In genomic region chr6:43706788-43707187, GRCh38 we compare ENCODE assay signal across 12 cellular contexts. TPM values are rescaled to one million over a fixed set of nuclear protein-coding genes. Genes with fewer than 3 reads are reported as not detected.
DNase-seq lines count a peak whose midpoint lies in the region; ATAC-seq, FAIRE-seq and TF ChIP-seq lines count a peak whose summit lies in the region.
"Had no signal": no experiment of that assay in that cellular context is flagged by ENCODE, and none has a peak within 500 bp of the region (broad histone marks: within the 10 kb centered on the region; RNA-seq: fewer than 3 reads in every experiment).

No MANE protein-coding gene starts in this region.

- H3K4me3 Mint-ChIP-seq in activated CD8-positive, alpha-beta T cell treated with anti-CD3 and anti-CD28 coated beads, Interleukin-2, amount 10 ng/mL, durations not matched to agents 7 days and 5 days = no peak overlapping the region

- peaks cover 0 to 55% of the 10 kb centered on the region in 2 donors for H3K4me1 ChIP-seq in right atrium auricular region
- peaks cover 16 to 64% (median 42%) of the 10 kb centered on the region in 4 donors for H3K4me1 ChIP-seq in transverse colon
- peaks cover 5 to 19% (median 14%) of the 10 kb centered on the region in 3 donors for H3K4me1 ChIP-seq in pancreas

- H3K9me3 ChIP-seq in right atrium auricular region = no peaks in the 10 kb centered on the region
- H3K9me3 ChIP-seq in transverse colon = no peaks in the 10 kb centered on the region
- H3K9me3 ChIP-seq in pancreas = no peaks in the 10 kb centered on the region

- no peaks in the 10 kb centered on the region for H3K36me3 Mint-ChIP-seq in activated CD8-positive, alpha-beta T cell treated with anti-CD3 and anti-CD28 coated beads, Interleukin-2, amount 10 ng/mL, durations not matched to agents 7 days and 5 days (ENCODE audit: low read depth)

- FAIRE-seq in pancreas (lab: Jason Lieb, UNC) = no peak

- TF ChIP-seq CTCF in right atrium auricular region (IDR thresholded peaks at IDR 0.05) (no peak), transverse colon (IDR thresholded peaks at IDR 0.05) (no peak), pancreas (IDR thresholded peaks at IDR 0.05) (no peak)

- POLR2A ChIA-PET in activated CD8-positive, alpha-beta T cell treated with anti-CD3 and anti-CD28 coated beads, Interleukin-2, amount 10 ng/mL, durations not matched to agents 7 days and 5 days (lab: Charles Lee) = interaction anchor here (1.2 kb wide), 1 partner anchor 13 kb away, joined by 3 read pairs; no protein-coding TSS in a partner anchor

- no peak overlapping the region for H3K4me3 ChIP-seq in right atrium auricular region
- H3K4me3 ChIP-seq in transverse colon = no peak overlapping the region
- no peak overlapping the region for H3K4me3 ChIP-seq in pancreas
- H3K4me3 ChIP-seq: HAP-1 had no signal

- H3K4me1 Mint-ChIP-seq in activated CD8-positive, alpha-beta T cell treated with anti-CD3 and anti-CD28 coated beads, Interleukin-2, amount 10 ng/mL, durations not matched to agents 7 days and 5 days (ENCODE audit: low read depth) = peaks cover 22% of the 10 kb centered on the region

- peak overlapping the region; percentile 19 to 35 for H3K27ac ChIP-seq in right atrium auricular region
- peak overlapping the region; percentile 72 to 84 (median 80) for H3K27ac ChIP-seq in transverse colon
- no peak overlapping the region for H3K27ac ChIP-seq in pancreas

- in situ Hi-C loops in transverse colon (cut with MboI; ENCODE audit: low pct_ligation_motif_present in 1 of 4, low pct_unique_long_range_greater_than_20kb in 1 of 4, low sequenced_read_pairs in 3 of 4) = no loop called here

- intact Hi-C loops in cardiac septum (cut with DNase I) = no loop called here
- intact Hi-C loops in left ventricle myocardium superior (cut with micrococcal nuclease) = no loop called here
- intact Hi-C loops in transverse colon (cut with DNase I; ENCODE audit: low total_unique reads) = no loop called here
- intact Hi-C loops in pancreas (cut with DNase I) = no loop called here

- TF ChIP-seq EP300 in transverse colon (IDR thresholded peaks at IDR 0.05; ENCODE audit: low read depth) = no peak

- H3K36me3 ChIP-seq in right atrium auricular region (no peaks in the 10 kb centered on the region), transverse colon (no peaks in the 10 kb centered on the region), pancreas (no peaks in the 10 kb centered on the region)
- H3K36me3 ChIP-seq: HAP-1 had no signal

- H3K9me3 Mint-ChIP-seq in activated CD8-positive, alpha-beta T cell treated with anti-CD3 and anti-CD28 coated beads, Interleukin-2, amount 10 ng/mL, durations not matched to agents 7 days and 5 days (ENCODE audit: insufficient read depth) = no peaks in the 10 kb centered on the region

- H3K27me3 Mint-ChIP-seq in activated CD8-positive, alpha-beta T cell treated with anti-CD3 and anti-CD28 coated beads, Interleukin-2, amount 10 ng/mL, durations not matched to agents 7 days and 5 days (ENCODE audit: low read depth) = peaks cover 35% of the 10 kb centered on the region

- DNase-seq in cardiac septum (ENCODE audit: low spot score) (peak; percentile 46), left ventricle myocardium superior (no peak), right atrium auricular region (ENCODE audit: low spot score) (no peak), transverse colon (no peak), COLO668 (lab: John Stamatoyannopoulos, UW; ENCODE audit: unreplicated experiment) (no peak), pancreas (no peak)
- DNase-seq in activated CD8-positive, alpha-beta T cell treated with anti-CD3 and anti-CD28 coated beads, Interleukin-2, amount 10 ng/mL, durations not matched to agents 7 days and 5 days = no peak
- DNase-seq: DMS79, NCI-H1105 treated with DMSO at 0.1 percent for 48 hours, NCI-H446 treated with DMSO at 0.1 percent for 48 hours had no signal

- CTCF ChIA-PET in activated CD8-positive, alpha-beta T cell treated with anti-CD3 and anti-CD28 coated beads, Interleukin-2, amount 10 ng/mL, durations not matched to agents 7 days and 5 days (lab: Charles Lee) = interaction anchor here (1.1 to 1.3 kb wide), 2 partner anchors 39 to 372 kb away, joined by 3 read pairs; no protein-coding TSS in a partner anchor

- WGBS in transverse colon (ENCODE audit: low coverage in 1 of 2), 2 donors = 65 to 80% methylated on average over 5 to 8 of the region's 8 CpGs
- 71 to 82% methylated on average over 8 of the region's 8 CpGs for WGBS in pancreas, 2 donors

- ATAC-seq in left ventricle myocardium superior (no peak), HG02981 (IDR thresholded peaks at IDR 0.05; ENCODE audit: unreplicated experiment) (no peak), pancreas (no peak)
- ATAC-seq in activated CD8-positive, alpha-beta T cell treated with anti-CD3 and anti-CD28 coated beads, Interleukin-2, amount 10 ng/mL, durations not matched to agents 7 days and 5 days = peak; percentile 31

- TF ChIP-seq POLR2A in transverse colon (IDR thresholded peaks at IDR 0.05) = no peak

- H3K27me3 ChIP-seq in right atrium auricular region (no peaks in the 10 kb centered on the region), transverse colon (no peaks in the 10 kb centered on the region), pancreas (no peaks in the 10 kb centered on the region)

- no peak overlapping the region for H3K27ac Mint-ChIP-seq in activated CD8-positive, alpha-beta T cell treated with anti-CD3 and anti-CD28 coated beads, Interleukin-2, amount 10 ng/mL, durations not matched to agents 7 days and 5 days

RNA-seq across cellular contexts. Expression of gene MRPS18A, which starts 19.2 kb away (rescaled TPM):
- total RNA-seq in cardiac septum (38.4 TPM), left ventricle myocardium superior (46.0 TPM), right atrium auricular region (10 to 100 TPM; 40.4 to 42.7 TPM), transverse colon (10 to 100 TPM; 25.4 to 48.6 (median 40.3) TPM), pancreas (10 to 100 TPM; 10.9 to 18.2 (median 14.3) TPM)
- 10 to 100 TPM; 38.7 to 43.2 TPM for total RNA-seq in activated CD8-positive, alpha-beta T cell treated with anti-CD3 and anti-CD28 coated beads, Interleukin-2, amount 10 ng/mL, durations not matched to agents 7 days and 5 days
- polyA plus RNA-seq in pancreas = 10 to 100 TPM; 19.2 to 24.6 TPM

Comparison
In these comparisons a context has a peak if more than half of its experiments do, and no peak if none do; other contexts are left out.
1. H3K27ac ChIP-seq: peak in right atrium auricular region (2 of 2) and transverse colon (4 of 4); none in pancreas (0 of 4).